Comparison of ENCODE assay signal across 24 cellular contexts in genomic region chr10:119319920-119320258, GRCh38.
"Had no signal": no experiment of that assay in that cellular context is flagged by ENCODE, and none has a peak within 500 bp of the region (broad histone marks: within the 10 kb centered on the region; RNA-seq: fewer than 3 reads in every experiment).

No MANE protein-coding gene starts in this region.

- ATAC-seq: activated CD8-positive, alpha-beta T cell treated with anti-CD3 and anti-CD28 coated beads, Interleukin-2, amount 10 ng/mL, durations not matched to agents 7 days and 5 days; heart right ventricle; naive thymus-derived CD8-positive, alpha-beta T cell; pancreas; psoas muscle had no signal

- H3K9me3 ChIP-seq: breast epithelium, lower lobe of right lung, neutrophil, pancreas, psoas muscle, right atrium auricular region, stomach, suprapubic skin, transverse colon, uterus had no signal

- H3K27me3 Mint-ChIP-seq: activated naive CD8-positive, alpha-beta T cell treated with anti-CD3 and anti-CD28 coated beads for 36 hours; central memory CD8-positive, alpha-beta T cell had no signal

- H3K4me3 Mint-ChIP-seq: activated CD8-positive, alpha-beta T cell treated with anti-CD3 and anti-CD28 coated beads, Interleukin-2, amount 10 ng/mL, durations not matched to agents 7 days and 5 days; activated naive CD8-positive, alpha-beta T cell treated with anti-CD3 and anti-CD28 coated beads for 36 hours; central memory CD8-positive, alpha-beta T cell; naive thymus-derived CD8-positive, alpha-beta T cell had no signal

- H3K27ac Mint-ChIP-seq: activated CD8-positive, alpha-beta T cell treated with anti-CD3 and anti-CD28 coated beads, Interleukin-2, amount 10 ng/mL, durations not matched to agents 7 days and 5 days; activated naive CD8-positive, alpha-beta T cell treated with anti-CD3 and anti-CD28 coated beads for 36 hours had no signal

- H3K36me3 Mint-ChIP-seq: activated naive CD8-positive, alpha-beta T cell treated with anti-CD3 and anti-CD28 coated beads for 36 hours had no signal

- H3K9me3 Mint-ChIP-seq: central memory CD8-positive, alpha-beta T cell had no signal

- H3K27ac ChIP-seq: breast epithelium, coronary artery, neutrophil, pancreas, psoas muscle, right atrium auricular region, stomach, suprapubic skin, transverse colon, uterus had no signal

- H3K4me1 ChIP-seq: breast epithelium, pancreas, uterus had no signal

- H3K4me3 ChIP-seq: breast epithelium, coronary artery, heart right ventricle, lower lobe of right lung, pancreas, psoas muscle, right atrium auricular region, stomach, suprapubic skin, transverse colon, uterus had no signal

- H3K27me3 ChIP-seq: breast epithelium, heart right ventricle, pancreas, right atrium auricular region, stomach, suprapubic skin, transverse colon, uterus had no signal

- DNase-seq: activated CD4-positive, alpha-beta T cell treated with anti-CD3 and anti-CD28 coated beads for 1 hour; activated CD4-positive, alpha-beta T cell treated with anti-CD3 and anti-CD28 coated beads, Interleukin-2, amount 50 U/mL, for 1 hour; activated CD8-positive, alpha-beta T cell treated with anti-CD3 and anti-CD28 coated beads, Interleukin-2, amount 10 ng/mL, durations not matched to agents 7 days and 5 days; activated gamma-delta T cell treated with Interleukin-2 at 50 U/mL for 16 hours; activated naive CD8-positive, alpha-beta T cell treated with anti-CD3 and anti-CD28 coated beads for 36 hours; activated T-cell treated with anti-CD3 and anti-CD28 coated beads, Interleukin-2, amount 50 U/mL, for 1 hour; amniotic stem cell; heart right ventricle; kidney; lower lobe of right lung; pancreas; psoas muscle; stimulated activated CD4-positive, alpha-beta T cell treated with anti-CD3 and anti-CD28 coated beads, Interleukin-12 subunit alpha, Interleukin-12 subunit beta, amount 100 ng/mL, for 4 hours; stimulated activated CD4-positive, alpha-beta T cell treated with anti-CD3 and anti-CD28 coated beads, Interleukin-4, amount 100 ng/mL, for 4 hours; stomach; transverse colon; uterus had no signal

- H3K36me3 ChIP-seq: breast epithelium, lower lobe of right lung, neutrophil, pancreas, right atrium auricular region, stomach, suprapubic skin, transverse colon, uterus had no signal
